1 cellular context compared by ENCODE assay signal in the genomic region with DNA sequence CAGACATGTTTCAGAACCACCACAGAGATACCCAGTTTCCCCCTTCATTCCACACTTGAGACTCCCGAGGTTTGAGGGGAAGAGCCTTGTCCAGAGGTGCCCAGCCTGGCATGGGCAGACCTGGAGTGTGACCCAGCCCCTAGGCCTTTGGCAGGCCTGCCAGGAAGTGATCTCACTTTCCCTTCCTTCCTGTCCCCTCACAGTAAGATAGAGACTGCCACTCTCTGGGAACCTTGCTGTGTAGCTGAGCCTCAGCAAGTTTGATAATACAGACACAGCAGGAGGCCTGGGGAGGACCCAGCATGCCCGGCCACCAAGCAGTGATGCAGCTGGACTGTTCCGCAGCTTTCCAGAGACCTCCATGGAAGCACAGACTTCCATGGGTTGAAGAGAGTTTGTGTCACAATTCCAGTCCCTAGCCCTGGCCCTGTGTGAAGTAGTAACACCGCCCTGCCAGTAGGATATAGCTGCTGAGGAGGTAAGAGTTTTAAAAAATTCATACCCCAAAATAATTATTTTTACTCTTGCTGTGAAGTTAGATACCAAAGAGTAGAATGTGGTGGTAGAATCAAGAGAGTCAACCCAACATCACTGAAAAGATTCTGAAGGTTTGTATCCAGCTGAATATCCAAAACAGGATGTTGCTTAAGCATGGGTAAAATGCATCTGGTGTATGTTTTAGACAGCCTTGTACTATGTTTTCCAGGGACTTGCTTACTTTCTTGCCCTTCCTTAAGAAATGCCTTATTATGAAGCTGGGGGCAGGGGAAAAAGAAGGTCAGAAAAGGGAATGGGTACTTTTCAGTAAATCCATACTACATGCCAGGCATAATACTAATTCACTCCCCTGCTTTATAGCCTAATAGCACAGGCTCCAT.
TF ChIP-seq lines count a peak whose summit lies in the region.

No MANE protein-coding gene starts in this region.

TF ChIP-seq in K562, 482 proteins besides CTCF, POLR2A, EP300 and RAD21 (continued from another document and continues in another):
- TF ChIP-seq, protein P1, sequence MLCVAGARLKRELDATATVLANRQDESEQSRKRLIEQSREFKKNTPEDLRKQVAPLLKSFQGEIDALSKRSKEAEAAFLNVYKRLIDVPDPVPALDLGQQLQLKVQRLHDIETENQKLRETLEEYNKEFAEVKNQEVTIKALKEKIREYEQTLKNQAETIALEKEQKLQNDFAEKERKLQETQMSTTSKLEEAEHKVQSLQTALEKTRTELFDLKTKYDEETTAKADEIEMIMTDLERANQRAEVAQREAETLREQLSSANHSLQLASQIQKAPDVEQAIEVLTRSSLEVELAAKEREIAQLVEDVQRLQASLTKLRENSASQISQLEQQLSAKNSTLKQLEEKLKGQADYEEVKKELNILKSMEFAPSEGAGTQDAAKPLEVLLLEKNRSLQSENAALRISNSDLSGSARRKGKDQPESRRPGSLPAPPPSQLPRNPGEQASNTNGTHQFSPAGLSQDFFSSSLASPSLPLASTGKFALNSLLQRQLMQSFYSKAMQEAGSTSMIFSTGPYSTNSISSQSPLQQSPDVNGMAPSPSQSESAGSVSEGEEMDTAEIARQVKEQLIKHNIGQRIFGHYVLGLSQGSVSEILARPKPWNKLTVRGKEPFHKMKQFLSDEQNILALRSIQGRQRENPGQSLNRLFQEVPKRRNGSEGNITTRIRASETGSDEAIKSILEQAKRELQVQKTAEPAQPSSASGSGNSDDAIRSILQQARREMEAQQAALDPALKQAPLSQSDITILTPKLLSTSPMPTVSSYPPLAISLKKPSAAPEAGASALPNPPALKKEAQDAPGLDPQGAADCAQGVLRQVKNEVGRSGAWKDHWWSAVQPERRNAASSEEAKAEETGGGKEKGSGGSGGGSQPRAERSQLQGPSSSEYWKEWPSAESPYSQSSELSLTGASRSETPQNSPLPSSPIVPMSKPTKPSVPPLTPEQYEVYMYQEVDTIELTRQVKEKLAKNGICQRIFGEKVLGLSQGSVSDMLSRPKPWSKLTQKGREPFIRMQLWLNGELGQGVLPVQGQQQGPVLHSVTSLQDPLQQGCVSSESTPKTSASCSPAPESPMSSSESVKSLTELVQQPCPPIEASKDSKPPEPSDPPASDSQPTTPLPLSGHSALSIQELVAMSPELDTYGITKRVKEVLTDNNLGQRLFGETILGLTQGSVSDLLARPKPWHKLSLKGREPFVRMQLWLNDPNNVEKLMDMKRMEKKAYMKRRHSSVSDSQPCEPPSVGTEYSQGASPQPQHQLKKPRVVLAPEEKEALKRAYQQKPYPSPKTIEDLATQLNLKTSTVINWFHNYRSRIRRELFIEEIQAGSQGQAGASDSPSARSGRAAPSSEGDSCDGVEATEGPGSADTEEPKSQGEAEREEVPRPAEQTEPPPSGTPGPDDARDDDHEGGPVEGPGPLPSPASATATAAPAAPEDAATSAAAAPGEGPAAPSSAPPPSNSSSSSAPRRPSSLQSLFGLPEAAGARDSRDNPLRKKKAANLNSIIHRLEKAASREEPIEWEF (CRISPR knock-in tag; IDR thresholded peaks at IDR 0.05): 0 out of 2 replicates have a peak, but pooled peaks have one; percentile 44
- no peak for TF ChIP-seq NR3C1 (CRISPR knock-in tag; IDR thresholded peaks at IDR 0.05)
- 0 out of 2 replicates have a peak, but pooled peaks have one; percentile 24 for TF ChIP-seq SMAD3 (CRISPR knock-in tag; conservative IDR thresholded peaks at IDR 0.05)
- TF ChIP-seq ELF2 (CRISPR knock-in tag; IDR thresholded peaks at IDR 0.05): no peak
- TF ChIP-seq POLR2G (IDR thresholded peaks at IDR 0.05; ENCODE audit: low read depth, low read length): no peak
- TF ChIP-seq, protein P2, sequence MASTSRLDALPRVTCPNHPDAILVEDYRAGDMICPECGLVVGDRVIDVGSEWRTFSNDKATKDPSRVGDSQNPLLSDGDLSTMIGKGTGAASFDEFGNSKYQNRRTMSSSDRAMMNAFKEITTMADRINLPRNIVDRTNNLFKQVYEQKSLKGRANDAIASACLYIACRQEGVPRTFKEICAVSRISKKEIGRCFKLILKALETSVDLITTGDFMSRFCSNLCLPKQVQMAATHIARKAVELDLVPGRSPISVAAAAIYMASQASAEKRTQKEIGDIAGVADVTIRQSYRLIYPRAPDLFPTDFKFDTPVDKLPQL (IDR thresholded peaks at IDR 0.05; ENCODE audit: extremely low read depth, insufficient read length): no peak
- no peak for TF ChIP-seq SIX5 (IDR thresholded peaks at IDR 0.05; ENCODE audit: borderline replicate concordance in 1 of 2, insufficient read depth in 1 of 2, low read depth in 1 of 2, low read length in 2 of 2)
- TF ChIP-seq, protein P3, sequence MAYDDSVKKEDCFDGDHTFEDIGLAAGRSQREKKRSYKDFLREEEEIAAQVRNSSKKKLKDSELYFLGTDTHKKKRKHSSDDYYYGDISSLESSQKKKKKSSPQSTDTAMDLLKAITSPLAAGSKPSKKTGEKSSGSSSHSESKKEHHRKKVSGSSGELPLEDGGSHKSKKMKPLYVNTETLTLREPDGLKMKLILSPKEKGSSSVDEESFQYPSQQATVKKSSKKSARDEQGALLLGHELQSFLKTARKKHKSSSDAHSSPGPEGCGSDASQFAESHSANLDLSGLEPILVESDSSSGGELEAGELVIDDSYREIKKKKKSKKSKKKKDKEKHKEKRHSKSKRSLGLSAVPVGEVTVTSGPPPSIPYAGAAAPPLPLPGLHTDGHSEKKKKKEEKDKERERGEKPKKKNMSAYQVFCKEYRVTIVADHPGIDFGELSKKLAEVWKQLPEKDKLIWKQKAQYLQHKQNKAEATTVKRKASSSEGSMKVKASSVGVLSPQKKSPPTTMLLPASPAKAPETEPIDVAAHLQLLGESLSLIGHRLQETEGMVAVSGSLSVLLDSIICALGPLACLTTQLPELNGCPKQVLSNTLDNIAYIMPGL (CRISPR knock-in tag; IDR thresholded peaks at IDR 0.05): no peak
- no peak for TF ChIP-seq ZSCAN32 (CRISPR knock-in tag; IDR thresholded peaks at IDR 0.05)
- no peak for TF ChIP-seq SMARCE1 (IDR thresholded peaks at IDR 0.05)
- no peak for TF ChIP-seq NR2C1 (IDR thresholded peaks at IDR 0.05)
- TF ChIP-seq NR2C1 (tag; IDR thresholded peaks at IDR 0.05): peak; percentile 19; the same call in 1 of the 2 replicates
- TF ChIP-seq CCNT2 (IDR thresholded peaks at IDR 0.05; ENCODE audit: borderline replicate concordance, extremely low read depth, insufficient read length, low read depth, low read length): no peak
- TF ChIP-seq, protein P4, sequence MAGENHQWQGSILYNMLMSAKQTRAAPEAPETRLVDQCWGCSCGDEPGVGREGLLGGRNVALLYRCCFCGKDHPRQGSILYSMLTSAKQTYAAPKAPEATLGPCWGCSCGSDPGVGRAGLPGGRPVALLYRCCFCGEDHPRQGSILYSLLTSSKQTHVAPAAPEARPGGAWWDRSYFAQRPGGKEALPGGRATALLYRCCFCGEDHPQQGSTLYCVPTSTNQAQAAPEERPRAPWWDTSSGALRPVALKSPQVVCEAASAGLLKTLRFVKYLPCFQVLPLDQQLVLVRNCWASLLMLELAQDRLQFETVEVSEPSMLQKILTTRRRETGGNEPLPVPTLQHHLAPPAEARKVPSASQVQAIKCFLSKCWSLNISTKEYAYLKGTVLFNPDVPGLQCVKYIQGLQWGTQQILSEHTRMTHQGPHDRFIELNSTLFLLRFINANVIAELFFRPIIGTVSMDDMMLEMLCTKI (IDR thresholded peaks at IDR 0.05; ENCODE audit: partially characterized antibody): no peak
- TF ChIP-seq MEIS2 (IDR thresholded peaks at IDR 0.05; ENCODE audit: partially characterized antibody): no peak
- TF ChIP-seq ETS2 (tag; IDR thresholded peaks at IDR 0.05; ENCODE audit: borderline replicate concordance, poor library complexity, severe bottlenecking): no peak
- TF ChIP-seq RFX5 (IDR thresholded peaks at IDR 0.05; ENCODE audit: low read depth, low read length): no peak
- no peak for TF ChIP-seq RBFOX2 (IDR thresholded peaks at IDR 0.05; ENCODE audit: low read depth, low read length)
- TF ChIP-seq ZNF175 (CRISPR knock-in tag; IDR thresholded peaks at IDR 0.05; ENCODE audit: low read depth): 0 out of 2 replicates have a peak, but pooled peaks have one; percentile 26
- TF ChIP-seq, protein P5, sequence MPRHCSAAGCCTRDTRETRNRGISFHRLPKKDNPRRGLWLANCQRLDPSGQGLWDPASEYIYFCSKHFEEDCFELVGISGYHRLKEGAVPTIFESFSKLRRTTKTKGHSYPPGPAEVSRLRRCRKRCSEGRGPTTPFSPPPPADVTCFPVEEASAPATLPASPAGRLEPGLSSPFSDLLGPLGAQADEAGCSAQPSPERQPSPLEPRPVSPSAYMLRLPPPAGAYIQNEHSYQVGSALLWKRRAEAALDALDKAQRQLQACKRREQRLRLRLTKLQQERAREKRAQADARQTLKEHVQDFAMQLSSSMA (CRISPR knock-in tag; IDR thresholded peaks at IDR 0.05): no peak
- no peak for TF ChIP-seq PML (IDR thresholded peaks at IDR 0.05; ENCODE audit: low read length)
- no peak for TF ChIP-seq ZBTB1 (CRISPR knock-in tag; IDR thresholded peaks at IDR 0.05; ENCODE audit: borderline replicate concordance, low read depth)
- TF ChIP-seq KLF13 (tag; IDR thresholded peaks at IDR 0.05; ENCODE audit: borderline replicate concordance, low read depth): no peak
- TF ChIP-seq TSC22D4 (tag; IDR thresholded peaks at IDR 0.05): no peak
- TF ChIP-seq TAF9B (IDR thresholded peaks at IDR 0.05; ENCODE audit: partially characterized antibody): no peak
- TF ChIP-seq, protein P6, sequence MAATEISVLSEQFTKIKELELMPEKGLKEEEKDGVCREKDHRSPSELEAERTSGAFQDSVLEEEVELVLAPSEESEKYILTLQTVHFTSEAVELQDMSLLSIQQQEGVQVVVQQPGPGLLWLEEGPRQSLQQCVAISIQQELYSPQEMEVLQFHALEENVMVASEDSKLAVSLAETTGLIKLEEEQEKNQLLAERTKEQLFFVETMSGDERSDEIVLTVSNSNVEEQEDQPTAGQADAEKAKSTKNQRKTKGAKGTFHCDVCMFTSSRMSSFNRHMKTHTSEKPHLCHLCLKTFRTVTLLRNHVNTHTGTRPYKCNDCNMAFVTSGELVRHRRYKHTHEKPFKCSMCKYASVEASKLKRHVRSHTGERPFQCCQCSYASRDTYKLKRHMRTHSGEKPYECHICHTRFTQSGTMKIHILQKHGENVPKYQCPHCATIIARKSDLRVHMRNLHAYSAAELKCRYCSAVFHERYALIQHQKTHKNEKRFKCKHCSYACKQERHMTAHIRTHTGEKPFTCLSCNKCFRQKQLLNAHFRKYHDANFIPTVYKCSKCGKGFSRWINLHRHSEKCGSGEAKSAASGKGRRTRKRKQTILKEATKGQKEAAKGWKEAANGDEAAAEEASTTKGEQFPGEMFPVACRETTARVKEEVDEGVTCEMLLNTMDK (IDR thresholded peaks at IDR 0.05; ENCODE audit: borderline replicate concordance, insufficient read depth, low read depth, low read length, poor library complexity, severe bottlenecking): no peak
- TF ChIP-seq, protein P7, sequence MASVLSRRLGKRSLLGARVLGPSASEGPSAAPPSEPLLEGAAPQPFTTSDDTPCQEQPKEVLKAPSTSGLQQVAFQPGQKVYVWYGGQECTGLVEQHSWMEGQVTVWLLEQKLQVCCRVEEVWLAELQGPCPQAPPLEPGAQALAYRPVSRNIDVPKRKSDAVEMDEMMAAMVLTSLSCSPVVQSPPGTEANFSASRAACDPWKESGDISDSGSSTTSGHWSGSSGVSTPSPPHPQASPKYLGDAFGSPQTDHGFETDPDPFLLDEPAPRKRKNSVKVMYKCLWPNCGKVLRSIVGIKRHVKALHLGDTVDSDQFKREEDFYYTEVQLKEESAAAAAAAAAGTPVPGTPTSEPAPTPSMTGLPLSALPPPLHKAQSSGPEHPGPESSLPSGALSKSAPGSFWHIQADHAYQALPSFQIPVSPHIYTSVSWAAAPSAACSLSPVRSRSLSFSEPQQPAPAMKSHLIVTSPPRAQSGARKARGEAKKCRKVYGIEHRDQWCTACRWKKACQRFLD (CRISPR knock-in tag; IDR thresholded peaks at IDR 0.05): peak; percentile 40; the same call in 1 of the 2 replicates
- TF ChIP-seq, protein P8, sequence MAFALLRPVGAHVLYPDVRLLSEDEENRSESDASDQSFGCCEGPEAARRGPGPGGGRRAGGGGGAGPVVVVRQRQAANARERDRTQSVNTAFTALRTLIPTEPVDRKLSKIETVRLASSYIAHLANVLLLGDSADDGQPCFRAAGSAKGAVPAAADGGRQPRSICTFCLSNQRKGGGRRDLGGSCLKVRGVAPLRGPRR (CRISPR knock-in tag; IDR thresholded peaks at IDR 0.05): no peak
- TF ChIP-seq GATAD2B (IDR thresholded peaks at IDR 0.05; ENCODE audit: borderline replicate concordance): no peak
- no peak for TF ChIP-seq NR4A1 (CRISPR knock-in tag; IDR thresholded peaks at IDR 0.05)
- no peak for TF ChIP-seq NR4A1 (tag; IDR thresholded peaks at IDR 0.05)
- TF ChIP-seq ZNF699 (CRISPR knock-in tag; IDR thresholded peaks at IDR 0.05; ENCODE audit: insufficient replicate concordance): no peak
- TF ChIP-seq KAT8 (IDR thresholded peaks at IDR 0.05; ENCODE audit: low read depth): no peak
- TF ChIP-seq, protein P9, sequence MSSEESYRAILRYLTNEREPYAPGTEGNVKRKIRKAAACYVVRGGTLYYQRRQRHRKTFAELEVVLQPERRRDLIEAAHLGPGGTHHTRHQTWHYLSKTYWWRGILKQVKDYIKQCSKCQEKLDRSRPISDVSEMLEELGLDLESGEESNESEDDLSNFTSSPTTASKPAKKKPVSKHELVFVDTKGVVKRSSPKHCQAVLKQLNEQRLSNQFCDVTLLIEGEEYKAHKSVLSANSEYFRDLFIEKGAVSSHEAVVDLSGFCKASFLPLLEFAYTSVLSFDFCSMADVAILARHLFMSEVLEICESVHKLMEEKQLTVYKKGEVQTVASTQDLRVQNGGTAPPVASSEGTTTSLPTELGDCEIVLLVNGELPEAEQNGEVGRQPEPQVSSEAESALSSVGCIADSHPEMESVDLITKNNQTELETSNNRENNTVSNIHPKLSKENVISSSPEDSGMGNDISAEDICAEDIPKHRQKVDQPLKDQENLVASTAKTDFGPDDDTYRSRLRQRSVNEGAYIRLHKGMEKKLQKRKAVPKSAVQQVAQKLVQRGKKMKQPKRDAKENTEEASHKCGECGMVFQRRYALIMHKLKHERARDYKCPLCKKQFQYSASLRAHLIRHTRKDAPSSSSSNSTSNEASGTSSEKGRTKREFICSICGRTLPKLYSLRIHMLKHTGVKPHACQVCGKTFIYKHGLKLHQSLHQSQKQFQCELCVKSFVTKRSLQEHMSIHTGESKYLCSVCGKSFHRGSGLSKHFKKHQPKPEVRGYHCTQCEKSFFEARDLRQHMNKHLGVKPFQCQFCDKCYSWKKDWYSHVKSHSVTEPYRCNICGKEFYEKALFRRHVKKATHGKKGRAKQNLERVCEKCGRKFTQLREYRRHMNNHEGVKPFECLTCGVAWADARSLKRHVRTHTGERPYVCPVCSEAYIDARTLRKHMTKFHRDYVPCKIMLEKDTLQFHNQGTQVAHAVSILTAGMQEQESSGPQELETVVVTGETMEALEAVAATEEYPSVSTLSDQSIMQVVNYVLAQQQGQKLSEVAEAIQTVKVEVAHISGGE (CRISPR knock-in tag; IDR thresholded peaks at IDR 0.05): no peak
- no peak for TF ChIP-seq NR2F6 (CRISPR knock-in tag; IDR thresholded peaks at IDR 0.05)
- TF ChIP-seq WHSC1 (IDR thresholded peaks at IDR 0.05; ENCODE audit: low read length): no peak
- TF ChIP-seq ZNF24 (IDR thresholded peaks at IDR 0.05): no peak
- TF ChIP-seq GABPA (tag; conservative IDR thresholded peaks at IDR 0.05; ENCODE audit: low read depth): peak; percentile 79
- TF ChIP-seq ATF7 (IDR thresholded peaks at IDR 0.05): 0 out of 2 replicates have a peak, but pooled peaks have one; percentile 23
- TF ChIP-seq FOXA1 (IDR thresholded peaks at IDR 0.05; ENCODE audit: borderline replicate concordance): no peak
- TF ChIP-seq ZNF41 (CRISPR knock-in tag; conservative IDR thresholded peaks at IDR 0.05): no peak
- no peak for TF ChIP-seq TBP (optimal IDR thresholded peaks at IDR 0.05; ENCODE audit: low read depth, low read length)
- no peak for TF ChIP-seq JUND (IDR thresholded peaks at IDR 0.05; ENCODE audit: borderline replicate concordance, low read depth, low read length)
- TF ChIP-seq JUND (tag; IDR thresholded peaks at IDR 0.05; ENCODE audit: borderline replicate concordance, low read depth, low read length): peak; percentile 40; the same call in 2 of the 3 replicates
- no peak for TF ChIP-seq MAZ (CRISPR knock-in tag; conservative IDR thresholded peaks at IDR 0.05 in 1 of 2, IDR thresholded peaks at IDR 0.05 in 1 of 2)
